Comparison of ENCODE assay signal across 1 cellular context in the genomic region with DNA sequence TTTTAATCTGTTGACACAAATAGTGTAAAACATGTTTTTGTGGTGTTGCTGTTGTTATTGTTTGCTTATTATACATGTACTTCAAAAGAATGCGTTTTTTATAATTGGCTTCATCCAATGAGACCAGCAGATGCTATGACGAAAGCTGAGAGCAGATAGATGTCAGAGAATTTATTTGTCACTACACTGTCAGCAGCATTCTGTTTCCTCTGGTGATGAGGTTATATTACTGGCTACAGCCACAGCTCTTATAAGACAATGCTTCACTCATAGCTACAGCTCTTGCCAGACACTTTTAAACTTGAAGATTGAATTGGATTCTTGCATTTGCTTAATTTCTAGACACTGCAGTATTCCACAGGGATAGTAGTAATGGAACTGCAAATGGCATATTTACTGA.
"Had no signal": no experiment of that assay in that cellular context is flagged by ENCODE, and none has a peak within 500 bp of the region (broad histone marks: within the 10 kb centered on the region; RNA-seq: fewer than 3 reads in every experiment).

No MANE protein-coding gene starts in this region.

- ATAC-seq: GM12878 had no signal

- H3K4me3 ChIP-seq: GM12878 had no signal
